Comparison of ENCODE assay signal across 10 cellular contexts in the genomic region with DNA sequence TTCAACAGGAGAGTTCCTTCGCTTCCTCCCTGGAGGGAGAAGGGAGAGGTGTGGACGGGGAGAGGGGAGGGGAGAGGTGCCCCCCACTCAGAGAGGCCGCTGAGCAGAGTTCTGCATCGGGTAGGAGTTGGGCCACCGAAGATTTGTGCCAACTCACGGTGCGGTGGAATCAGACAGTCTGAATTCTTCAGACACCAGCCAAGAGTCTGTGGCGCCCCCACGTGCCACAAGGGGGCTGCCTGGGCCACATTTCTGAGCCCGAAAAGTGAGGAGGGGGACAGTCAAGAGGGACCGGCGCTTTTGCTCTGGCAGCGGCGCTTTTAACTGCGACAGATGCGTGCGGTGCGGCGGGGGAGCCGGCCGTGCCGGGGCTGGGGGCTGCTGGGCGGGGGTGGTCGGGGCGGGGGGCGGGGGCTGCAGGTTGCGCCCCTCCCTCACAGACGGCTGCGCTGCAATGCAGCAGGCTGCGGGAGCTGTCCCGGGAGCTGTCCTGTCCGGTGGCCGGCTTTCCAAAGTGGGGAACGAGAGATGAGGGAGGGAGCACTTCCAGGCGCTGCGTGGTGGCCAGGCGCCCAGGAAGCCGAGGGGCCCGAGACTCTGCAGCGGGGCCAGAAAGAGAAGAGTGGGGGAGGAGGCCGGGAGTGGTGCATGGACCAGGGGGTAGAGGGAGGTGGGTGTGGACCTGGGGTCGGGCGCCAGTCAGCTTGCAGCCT. TPM values are rescaled to one million over a fixed set of nuclear protein-coding genes. Genes with fewer than 3 reads are reported as not detected.
DNase-seq lines count a peak whose midpoint lies in the region; ATAC-seq and TF ChIP-seq lines count a peak whose summit lies in the region.
"Had no signal": no experiment of that assay in that cellular context is flagged by ENCODE, and none has a peak within 500 bp of the region (broad histone marks: within the 10 kb centered on the region; RNA-seq: fewer than 3 reads in every experiment).

No MANE protein-coding gene starts in this region.

- no peaks in the 10 kb centered on the region for H3K36me3 Mint-ChIP-seq in activated CD4-positive, alpha-beta memory T cell treated with anti-CD3 and anti-CD28 coated beads, Interleukin-2, amount 10 ng/mL, durations not matched to agents 7 days and 5 days (ENCODE audit: low read depth)
- no peaks in the 10 kb centered on the region for H3K36me3 Mint-ChIP-seq in activated CD4-positive, alpha-beta memory T cell treated with anti-CD3 and anti-CD28 coated beads for 36 hours

- ATAC-seq in foreskin keratinocyte (no peak), HG02884 (IDR thresholded peaks at IDR 0.05; ENCODE audit: unreplicated experiment) (no peak)

- TF ChIP-seq CTCF in foreskin keratinocyte (conservative IDR thresholded peaks at IDR 0.05), result peak; percentile 33
- TF ChIP-seq CTCF in retinal pigment epithelial cell (conservative IDR thresholded peaks at IDR 0.05; ENCODE audit: low read depth, low read length), result peak; percentile 44

- no peaks in the 10 kb centered on the region for H3K9me3 Mint-ChIP-seq in activated CD4-positive, alpha-beta memory T cell treated with anti-CD3 and anti-CD28 coated beads, Interleukin-2, amount 10 ng/mL, durations not matched to agents 7 days and 5 days
- no peaks in the 10 kb centered on the region for H3K9me3 Mint-ChIP-seq in activated CD4-positive, alpha-beta memory T cell treated with anti-CD3 and anti-CD28 coated beads for 36 hours
- H3K9me3 Mint-ChIP-seq: T-helper 1 cell treated with Interleukin-12 subunit alpha and Interleukin-12 subunit beta and Interleukin-4 antibody, amounts not matched to agents 30 μg/mL and 1 μg/mL, for 36 hours had no signal

- H3K27me3 ChIP-seq in foreskin keratinocyte, result peaks cover 20% of the 10 kb centered on the region

- H3K4me3 Mint-ChIP-seq in activated CD4-positive, alpha-beta memory T cell treated with anti-CD3 and anti-CD28 coated beads, Interleukin-2, amount 10 ng/mL, durations not matched to agents 7 days and 5 days, result no peak overlapping the region
- no peak overlapping the region for H3K4me3 Mint-ChIP-seq in activated CD4-positive, alpha-beta memory T cell treated with anti-CD3 and anti-CD28 coated beads for 36 hours
- H3K4me3 Mint-ChIP-seq: T-helper 1 cell treated with Interleukin-12 subunit alpha and Interleukin-12 subunit beta and Interleukin-4 antibody, amounts not matched to agents 30 μg/mL and 1 μg/mL, for 36 hours had no signal

- H3K27ac Mint-ChIP-seq in activated CD4-positive, alpha-beta memory T cell treated with anti-CD3 and anti-CD28 coated beads, Interleukin-2, amount 10 ng/mL, durations not matched to agents 7 days and 5 days, result no peak overlapping the region
- H3K27ac Mint-ChIP-seq in activated CD4-positive, alpha-beta memory T cell treated with anti-CD3 and anti-CD28 coated beads for 36 hours, result no peak overlapping the region

- POLR2A ChIA-PET in activated CD4-positive, alpha-beta memory T cell treated with anti-CD3 and anti-CD28 coated beads, Interleukin-2, amount 10 ng/mL, durations not matched to agents 7 days and 5 days (lab: Charles Lee), result no interaction called here
- POLR2A ChIA-PET in activated CD4-positive, alpha-beta memory T cell treated with anti-CD3 and anti-CD28 coated beads for 36 hours (lab: Charles Lee), result no interaction called here

- DNase-seq in activated CD4-positive, alpha-beta memory T cell treated with anti-CD3 and anti-CD28 coated beads, Interleukin-2, amount 10 ng/mL, durations not matched to agents 7 days and 5 days, result peak; percentile 12
- no peak for DNase-seq in activated CD4-positive, alpha-beta memory T cell treated with anti-CD3 and anti-CD28 coated beads for 36 hours
- DNase-seq in NCI-H69 (lab: John Stamatoyannopoulos, UW) (peak; percentile 57), foreskin keratinocyte (no peak), retinal pigment epithelial cell (ENCODE audit: low read depth) (no peak), NCI-H187 (lab: John Stamatoyannopoulos, UW) (no peak), putamen (ENCODE audit: low spot score) (no peak)
- DNase-seq: stimulated activated CD8-positive, alpha-beta memory T cell treated with anti-CD3 and anti-CD28 coated beads, Interleukin-4, amount 100 ng/mL, for 48 hours had no signal

- CTCF ChIA-PET in activated CD4-positive, alpha-beta memory T cell treated with anti-CD3 and anti-CD28 coated beads, Interleukin-2, amount 10 ng/mL, durations not matched to agents 7 days and 5 days (lab: Charles Lee), result no interaction called here
- CTCF ChIA-PET in activated CD4-positive, alpha-beta memory T cell treated with anti-CD3 and anti-CD28 coated beads for 36 hours (lab: Charles Lee), result no interaction called here

- intact Hi-C loops in activated CD4-positive, alpha-beta memory T cell treated with anti-CD3 and anti-CD28 coated beads for 36 hours (cut with micrococcal nuclease), result loop anchor here (5.0 kb wide), 1 partner anchor 723 kb away; no protein-coding TSS in a partner anchor

- H3K4me1 Mint-ChIP-seq in activated CD4-positive, alpha-beta memory T cell treated with anti-CD3 and anti-CD28 coated beads, Interleukin-2, amount 10 ng/mL, durations not matched to agents 7 days and 5 days, result no peaks in the 10 kb centered on the region
- H3K4me1 Mint-ChIP-seq in activated CD4-positive, alpha-beta memory T cell treated with anti-CD3 and anti-CD28 coated beads for 36 hours (ENCODE audit: low read depth), result no peaks in the 10 kb centered on the region

- H3K27me3 Mint-ChIP-seq in activated CD4-positive, alpha-beta memory T cell treated with anti-CD3 and anti-CD28 coated beads, Interleukin-2, amount 10 ng/mL, durations not matched to agents 7 days and 5 days, result peaks cover 37% of the 10 kb centered on the region
- peaks cover 40% of the 10 kb centered on the region for H3K27me3 Mint-ChIP-seq in activated CD4-positive, alpha-beta memory T cell treated with anti-CD3 and anti-CD28 coated beads for 36 hours

- H3K4me1 ChIP-seq in foreskin keratinocyte, result no peaks in the 10 kb centered on the region

- H3K4me3 ChIP-seq in retinal pigment epithelial cell (ENCODE audit: low read length), result no peak overlapping the region

- H3K27ac ChIP-seq in foreskin keratinocyte, result no peak overlapping the region

RNA-seq across cellular contexts. Expression of gene RTL1, which starts 0.9 kb away (rescaled TPM):
- total RNA-seq in activated CD4-positive, alpha-beta memory T cell treated with anti-CD3 and anti-CD28 coated beads, Interleukin-2, amount 10 ng/mL, durations not matched to agents 7 days and 5 days, result not detected
- total RNA-seq in activated CD4-positive, alpha-beta memory T cell treated with anti-CD3 and anti-CD28 coated beads for 36 hours, result not detected
- total RNA-seq in foreskin keratinocyte, result not detected in 2 replicates
- polyA plus RNA-seq in foreskin keratinocyte, result not detected in 2 replicates

Comparison
In these comparisons a context has a peak if more than half of its experiments do, and no peak if none do; other contexts are left out.
1. DNase-seq: peak in activated CD4-positive, alpha-beta memory T cell treated with anti-CD3 and anti-CD28 coated beads, Interleukin-2, amount 10 ng/mL, durations not matched to agents 7 days and 5 days (single experiment) and NCI-H69 (single experiment); none in activated CD4-positive, alpha-beta memory T cell treated with anti-CD3 and anti-CD28 coated beads for 36 hours (single experiment), foreskin keratinocyte (0 of 2), retinal pigment epithelial cell (single experiment), NCI-H187 (0 of 2) and putamen (single experiment).